In genomic region chr1:205988585-205988995, GRCh38 we compare ENCODE assay signal across 22 cellular contexts. TPM values are rescaled to one million over a fixed set of nuclear protein-coding genes. Genes with fewer than 3 reads are reported as not detected.
"Had no signal": no experiment of that assay in that cellular context is flagged by ENCODE, and none has a peak within 500 bp of the region (broad histone marks: within the 10 kb centered on the region; RNA-seq: fewer than 3 reads in every experiment).

No MANE protein-coding gene starts in this region.

- H3K27me3 ChIP-seq: body of pancreas, thyroid gland had no signal

- H3K27ac ChIP-seq: body of pancreas, VCaP had no signal

- ATAC-seq: activated CD8-positive, alpha-beta memory T cell treated with anti-CD3 and anti-CD28 coated beads, Interleukin-2, amount 10 ng/mL, durations not matched to agents 7 days and 5 days; body of pancreas had no signal

- H3K4me3 ChIP-seq: body of pancreas, lung, thyroid gland had no signal

- H3K9me3 ChIP-seq: body of pancreas, thyroid gland had no signal

- H3K36me3 ChIP-seq: thyroid gland had no signal

- DNase-seq: activated CD4-positive, alpha-beta memory T cell treated with anti-CD3 and anti-CD28 coated beads, Interleukin-2, amount 10 ng/mL, durations not matched to agents 7 days and 5 days; activated CD4-positive, alpha-beta T cell treated with anti-CD3 and anti-CD28 coated beads for 4 hours; activated CD8-positive, alpha-beta memory T cell treated with anti-CD3 and anti-CD28 coated beads, Interleukin-2, amount 10 ng/mL, durations not matched to agents 7 days and 5 days; activated naive CD4-positive, alpha-beta T cell; activated naive CD8-positive, alpha-beta T cell treated with anti-CD3 and anti-CD28 coated beads, Interleukin-2, amount 10 ng/mL, durations not matched to agents 7 days and 5 days; body of pancreas; caudate nucleus; erythroblast; foreskin melanocyte; nucleus accumbens; stimulated activated CD4-positive, alpha-beta T cell treated with anti-CD3 and anti-CD28 coated beads, Interleukin-12 subunit alpha, Interleukin-12 subunit beta, amount 100 ng/mL, for 4 hours; stimulated activated CD4-positive, alpha-beta T cell treated with anti-CD3 and anti-CD28 coated beads, Interleukin-1b, Interleukin-23, amount 100 ng/mL, for 48 hours; stimulated activated naive CD4-positive, alpha-beta T cell treated with Interleukin-2 at 50 U/mL for 16 hours; SW 1271; T-helper 2 cell; thyroid gland had no signal

RNA-seq across cellular contexts. Expression of gene RAB7B, which starts 14.6 kb away (rescaled TPM):
- total RNA-seq: activated CD4-positive, alpha-beta memory T cell treated with anti-CD3 and anti-CD28 coated beads, Interleukin-2, amount 10 ng/mL, durations not matched to agents 7 days and 5 days; activated CD8-positive, alpha-beta memory T cell treated with anti-CD3 and anti-CD28 coated beads, Interleukin-2, amount 10 ng/mL, durations not matched to agents 7 days and 5 days; natural killer cell treated with Interleukin-12 subunit alpha and Interleukin-12 subunit beta and Interleukin-15 and Interleukin-18, amount 100 ng/mL, for 72 hours had no signal

RNA-seq across cellular contexts. Expression of gene CTSE, which starts 35.1 kb away (rescaled TPM):
- total RNA-seq: activated CD4-positive, alpha-beta memory T cell treated with anti-CD3 and anti-CD28 coated beads, Interleukin-2, amount 10 ng/mL, durations not matched to agents 7 days and 5 days; activated CD8-positive, alpha-beta memory T cell treated with anti-CD3 and anti-CD28 coated beads, Interleukin-2, amount 10 ng/mL, durations not matched to agents 7 days and 5 days; activated naive CD8-positive, alpha-beta T cell treated with anti-CD3 and anti-CD28 coated beads, Interleukin-2, amount 10 ng/mL, durations not matched to agents 7 days and 5 days; mesothelial cell of epicardium; natural killer cell treated with Interleukin-12 subunit alpha and Interleukin-12 subunit beta and Interleukin-15 and Interleukin-18, amount 100 ng/mL, for 72 hours; subcutaneous adipose tissue had no signal

RNA-seq across cellular contexts. Expression of gene SLC26A9, which starts 45.3 kb away (rescaled TPM):
- total RNA-seq: activated CD4-positive, alpha-beta memory T cell treated with anti-CD3 and anti-CD28 coated beads, Interleukin-2, amount 10 ng/mL, durations not matched to agents 7 days and 5 days; activated CD8-positive, alpha-beta memory T cell treated with anti-CD3 and anti-CD28 coated beads, Interleukin-2, amount 10 ng/mL, durations not matched to agents 7 days and 5 days; activated naive CD8-positive, alpha-beta T cell treated with anti-CD3 and anti-CD28 coated beads, Interleukin-2, amount 10 ng/mL, durations not matched to agents 7 days and 5 days; mesothelial cell of epicardium; natural killer cell treated with Interleukin-12 subunit alpha and Interleukin-12 subunit beta and Interleukin-15 and Interleukin-18, amount 100 ng/mL, for 72 hours; subcutaneous adipose tissue; urinary bladder had no signal
- polyA plus RNA-seq: urinary bladder had no signal
